In genomic region chr11:66332371-66333219, GRCh38 we compare ENCODE assay signal across 11 cellular contexts. TPM values are rescaled to one million over a fixed set of nuclear protein-coding genes. Genes with fewer than 3 reads are reported as not detected.
"Had no signal": no experiment of that assay in that cellular context is flagged by ENCODE, and none has a peak within 500 bp of the region (broad histone marks: within the 10 kb centered on the region; RNA-seq: fewer than 3 reads in every experiment).

No MANE protein-coding gene starts in this region.

- H3K4me2 ChIP-seq: smooth muscle cell had no signal

- DNase-seq: activated CD4-positive, alpha-beta T cell treated with anti-CD3 and anti-CD28 coated beads, Interleukin-2, amount 10 ng/mL, durations not matched to agents 24 days and 14 days; amygdala; T-helper 17 cell; trophoblast cell had no signal

- FAIRE-seq: pancreas had no signal

- ATAC-seq: pancreas; stimulated activated effector memory CD8-positive, alpha-beta T cell treated with anti-CD3 and anti-CD28 coated beads, Interleukin-12 subunit alpha, Interleukin-12 subunit beta, amount 100 ng/mL, for 72 hours; T-helper 17 cell; WTC11 had no signal

- H3K36me3 ChIP-seq: pancreas had no signal

- H3K27me3 ChIP-seq: esophagus muscularis mucosa, pancreas had no signal

- H3K4me3 ChIP-seq: esophagus muscularis mucosa, pancreas, smooth muscle cell had no signal

- H3K27ac ChIP-seq: esophagus muscularis mucosa, pancreas had no signal

- H3K9me3 ChIP-seq: esophagus muscularis mucosa, pancreas had no signal

RNA-seq across cellular contexts. Expression of gene CD248, which starts 15.8 kb away (rescaled TPM):
- total RNA-seq: activated CD4-positive, alpha-beta T cell treated with anti-CD3 and anti-CD28 coated beads, Interleukin-2, amount 10 ng/mL, durations not matched to agents 24 days and 14 days; activated T-helper 2 cell treated with anti-CD3 and anti-CD28 coated beads, Interferon-gamma antibody, Interleukin-2, Interleukin-4, amounts not matched to agents 10 μg/mL and 5 μg/mL and 100 μg/mL, durations not matched to agents 14 hours and 24 hours and 36 hours; myocyte; T-helper 17 cell had no signal
